In genomic region chr5:176870110-176870591, GRCh38 we compare ENCODE assay signal across 7 cellular contexts. TPM values are rescaled to one million over a fixed set of nuclear protein-coding genes. Genes with fewer than 3 reads are reported as not detected.
DNase-seq lines count a peak whose midpoint lies in the region; ATAC-seq and TF ChIP-seq lines count a peak whose summit lies in the region.

No MANE protein-coding gene starts in this region.

- no peak for ATAC-seq in GM21723 (IDR thresholded peaks at IDR 0.05; ENCODE audit: unreplicated experiment)

- H3K36me3 Mint-ChIP-seq in CD4-positive, alpha-beta memory T cell: no peaks in the 10 kb centered on the region

- no peaks in the 10 kb centered on the region for H3K36me3 ChIP-seq in CD4-positive, alpha-beta memory T cell (ENCODE audit: insufficient read depth, low read length)

- no peaks in the 10 kb centered on the region for H3K4me1 ChIP-seq in CD4-positive, alpha-beta memory T cell (ENCODE audit: insufficient read depth, low read length)

- H3K27ac ChIP-seq in RWPE1: no peak overlapping the region
- no peak overlapping the region for H3K27ac ChIP-seq in CD4-positive, alpha-beta memory T cell (ENCODE audit: low read depth, low read length)

- H3K27me3 ChIP-seq in CD4-positive, alpha-beta memory T cell (ENCODE audit: insufficient read depth, low read length): no peaks in the 10 kb centered on the region

- intact Hi-C loops in CD4-positive, alpha-beta memory T cell (cut with micrococcal nuclease): no loop called here

- DNase-seq in GOT3 (lab: John Stamatoyannopoulos, UW) (peak; percentile 13), RWPE1 (ENCODE audit: low spot score) (peak; percentile 57), foreskin melanocyte (peak; percentile 13), retinal pigment epithelial cell (ENCODE audit: low read depth) (no peak), GF-D8 (lab: John Stamatoyannopoulos, UW) (no peak)
- no peak for DNase-seq in CD4-positive, alpha-beta memory T cell

- POLR2A ChIA-PET in RWPE1 (lab: Yijun Ruan, JAX; ENCODE audit: low non-redundant PET): no interaction called here
- POLR2A ChIA-PET in CD4-positive, alpha-beta memory T cell (lab: Charles Lee; ENCODE audit: partially characterized antibody): no interaction called here

- CTCF ChIA-PET in RWPE1 (lab: Yijun Ruan, JAX): interaction anchor here (0.5 to 1.0 kb wide), 7 partner anchors 9 to 219 kb away, joined by 3 to 4 read pairs (median 3); no protein-coding TSS in a partner anchor
- CTCF ChIA-PET in CD4-positive, alpha-beta memory T cell (lab: Charles Lee; ENCODE audit: partially characterized antibody): no interaction called here

- H3K4me3 ChIP-seq in retinal pigment epithelial cell (ENCODE audit: low read length): no peak overlapping the region
- H3K4me3 ChIP-seq in CD4-positive, alpha-beta memory T cell (ENCODE audit: low read length in 2 of 2): no peak overlapping the region

- H3K4me3 Mint-ChIP-seq in CD4-positive, alpha-beta memory T cell: no peak overlapping the region

- H3K9me3 Mint-ChIP-seq in CD4-positive, alpha-beta memory T cell: peaks cover 0 to 8% (median 0%) of the 10 kb centered on the region in 8 donors

- H3K27me3 Mint-ChIP-seq in CD4-positive, alpha-beta memory T cell: peaks cover 11% of the 10 kb centered on the region in 2 donors

- H3K4me1 Mint-ChIP-seq in CD4-positive, alpha-beta memory T cell: peaks cover 1 to 7% (median 4%) of the 10 kb centered on the region in 4 donors

- TF ChIP-seq CTCF in RWPE1 (conservative IDR thresholded peaks at IDR 0.05; ENCODE audit: low read depth): peak; percentile 35
- peak; percentile 55 for TF ChIP-seq CTCF in retinal pigment epithelial cell (conservative IDR thresholded peaks at IDR 0.05; ENCODE audit: low read depth, low read length)

- H3K27ac Mint-ChIP-seq in CD4-positive, alpha-beta memory T cell: no peak overlapping the region

- no peaks in the 10 kb centered on the region for H3K9me3 ChIP-seq in CD4-positive, alpha-beta memory T cell (ENCODE audit: control insufficient read depth in 1 of 2, low read length in 2 of 2)

RNA-seq across cellular contexts. Expression of gene HK3, which starts 29.0 kb away (rescaled TPM):
- 1 to 10 TPM; 1.5 to 3.1 TPM for total RNA-seq in CD4-positive, alpha-beta memory T cell
- polyA plus RNA-seq in CD4-positive, alpha-beta memory T cell: not detected

RNA-seq across cellular contexts. Expression of gene UNC5A, which starts 59.8 kb away (rescaled TPM):
- total RNA-seq in CD4-positive, alpha-beta memory T cell: not detected
- polyA plus RNA-seq in CD4-positive, alpha-beta memory T cell: not detected

Comparison
In these comparisons a context has a peak if more than half of its experiments do, and no peak if none do; other contexts are left out.
1. DNase-seq: peak in GOT3 (single experiment), RWPE1 (single experiment) and foreskin melanocyte (single experiment); none in retinal pigment epithelial cell (single experiment), GF-D8 (single experiment) and CD4-positive, alpha-beta memory T cell (0 of 5).